Comparison of ENCODE assay signal across 8 cellular contexts in the genomic region with DNA sequence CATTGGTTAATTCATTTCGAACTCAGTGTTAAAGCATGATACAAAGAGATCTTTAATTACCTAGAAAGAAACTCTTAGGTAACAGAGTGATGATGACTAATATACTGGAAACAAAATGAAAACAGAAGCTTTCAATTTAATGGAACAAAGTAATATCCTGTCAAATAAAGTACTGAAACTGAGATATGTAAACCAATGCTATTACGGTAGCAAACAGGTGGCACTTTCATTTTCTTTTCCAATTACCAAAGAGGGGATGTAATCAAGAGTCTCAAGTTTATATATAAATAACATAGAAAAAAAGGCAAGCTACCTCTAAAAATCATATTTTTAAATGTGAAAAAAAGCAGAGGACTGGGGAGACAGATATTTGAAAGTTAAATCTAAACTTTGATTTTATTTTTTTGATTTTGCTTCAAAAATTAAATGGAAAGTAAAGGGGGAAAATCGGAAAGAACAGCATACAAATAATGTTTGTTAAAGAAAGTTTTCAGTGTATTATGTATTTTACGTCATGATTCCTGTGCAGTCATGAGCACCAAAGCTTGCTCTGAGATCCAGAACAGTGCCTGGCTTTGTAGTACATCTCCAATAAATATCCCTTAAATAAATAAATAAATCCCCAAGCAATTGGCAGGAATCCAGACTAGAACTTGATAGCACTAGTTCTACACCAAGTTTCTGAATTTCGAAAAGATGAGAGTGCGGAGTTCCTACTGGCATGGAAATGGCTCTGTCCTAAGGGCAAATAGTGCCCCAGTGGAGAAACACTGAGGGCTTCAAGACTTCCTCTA. TPM values are rescaled to one million over a fixed set of nuclear protein-coding genes. Genes with fewer than 3 reads are reported as not detected.
DNase-seq lines count a peak whose midpoint lies in the region; ATAC-seq and TF ChIP-seq lines count a peak whose summit lies in the region.

No MANE protein-coding gene starts in this region.

- no peak for TF ChIP-seq CTCF in Peyer's patch (IDR thresholded peaks at IDR 0.05)

- TF ChIP-seq POLR2A in GM18505 (IDR thresholded peaks at IDR 0.05; ENCODE audit: borderline replicate concordance, extremely low read depth, insufficient read depth, insufficient read length) (no peak), Peyer's patch (IDR thresholded peaks at IDR 0.05) (no peak)

- H3K36me3 ChIP-seq in effector memory CD4-positive, alpha-beta T cell (ENCODE audit: control insufficient read depth, insufficient read depth, low read length), result no peaks in the 10 kb centered on the region
- no peaks in the 10 kb centered on the region for H3K36me3 ChIP-seq in Peyer's patch

- peak overlapping the region; percentile 37 for H3K4me3 ChIP-seq in effector memory CD4-positive, alpha-beta T cell (ENCODE audit: insufficient read depth, low read depth, low read length, poor library complexity, severe bottlenecking)
- H3K4me3 ChIP-seq in Peyer's patch, result no peak overlapping the region

- no peaks in the 10 kb centered on the region for H3K9me3 ChIP-seq in effector memory CD4-positive, alpha-beta T cell (ENCODE audit: control insufficient read depth, low read length)
- H3K9me3 ChIP-seq in Peyer's patch, result no peaks in the 10 kb centered on the region

- ATAC-seq in GM18505 (IDR thresholded peaks at IDR 0.05; ENCODE audit: unreplicated experiment), result peak; percentile 93
- ATAC-seq in GM21619 (IDR thresholded peaks at IDR 0.05; ENCODE audit: unreplicated experiment), result peak; percentile 98

- no peaks in the 10 kb centered on the region for H3K27me3 ChIP-seq in effector memory CD4-positive, alpha-beta T cell (replicated peaks; ENCODE audit: control insufficient read depth, insufficient read depth, low read length, poor library complexity, severe bottlenecking)
- no peaks in the 10 kb centered on the region for H3K27me3 ChIP-seq in Peyer's patch

- no peak overlapping the region for H3K27ac ChIP-seq in effector memory CD4-positive, alpha-beta T cell (ENCODE audit: insufficient read depth, low read length, poor library complexity, severe bottlenecking)
- peak overlapping the region in 2 of 4 donors; percentile 2 to 44 for H3K27ac ChIP-seq in Peyer's patch

- H3K4me1 ChIP-seq in effector memory CD4-positive, alpha-beta T cell (ENCODE audit: control insufficient read depth, insufficient read depth, low read length, poor library complexity, severe bottlenecking), result peaks cover 4% of the 10 kb centered on the region
- H3K4me1 ChIP-seq in Peyer's patch, result no peaks in the 10 kb centered on the region

- DNase-seq in LHCN-M2 (ENCODE audit: low read depth), result peak; percentile 22
- no peak for DNase-seq in effector memory CD4-positive, alpha-beta T cell
- no peak for DNase-seq in Peyer's patch
- DNase-seq in NCI-H774 (lab: John Stamatoyannopoulos, UW), result no peak
- no peak for DNase-seq in COLO668 (lab: John Stamatoyannopoulos, UW; ENCODE audit: unreplicated experiment)
- no peak for DNase-seq in NK-92 (lab: John Stamatoyannopoulos, UW; ENCODE audit: unreplicated experiment)

RNA-seq across cellular contexts. Expression of gene RAPGEF2, which starts 25.0 kb away (rescaled TPM):
- total RNA-seq in LHCN-M2 (2014; rRNA removed) (17.2 and 21.9 TPM in 2 replicates), Peyer's patch (10 to 100 TPM; 30.1 to 81.7 (median 41.4) TPM)
- polyA plus RNA-seq in LHCN-M2 (2012), result 9.0 TPM
